ENCODE assay signal across 24 cellular contexts in genomic region chr12:22598141-22598762, GRCh38. TPM values are rescaled to one million over a fixed set of nuclear protein-coding genes. Genes with fewer than 3 reads are reported as not detected.
DNase-seq lines count a peak whose midpoint lies in the region; ATAC-seq, FAIRE-seq and TF ChIP-seq lines count a peak whose summit lies in the region.
"Had no signal": no experiment of that assay in that cellular context is flagged by ENCODE, and none has a peak within 500 bp of the region (broad histone marks: within the 10 kb centered on the region; RNA-seq: fewer than 3 reads in every experiment).

No MANE protein-coding gene starts in this region.

- CTCF ChIA-PET in A549 (lab: Yijun Ruan, JAX): interaction anchor here (0.5 to 1.8 kb wide), 2 partner anchors 54 to 207 kb away, joined by 3 to 5 read pairs; partner anchors contain the start of gene C2CD5

- POLR2A ChIA-PET in A549 (lab: Yijun Ruan, JAX): interaction anchor here (0.8 to 1.2 kb wide), 2 partner anchors 27 to 54 kb away, joined by 3 to 8 read pairs; partner anchors contain the start of genes C2CD5 and ETNK1

- H3K36me3 ChIP-seq in mucosa of descending colon (ENCODE audit: low read depth) (no peaks in the 10 kb centered on the region), sigmoid colon (no peaks in the 10 kb centered on the region)
- H3K36me3 ChIP-seq: BLaER1 treated with 17β-estradiol and CSF1 and Interleukin-3, amounts not matched to agents 10 nM and 100 nM had no signal

- TF ChIP-seq CTCF in A549 (IDR thresholded peaks at IDR 0.05) (no peak), mucosa of descending colon (IDR thresholded peaks at IDR 0.05) (no peak), sigmoid colon (IDR thresholded peaks at IDR 0.05) (no peak)

- DNase-seq in A549 (ENCODE audit: low read depth in 1 of 2, low spot score in 1 of 2) (peak in 1 of 2 experiments; percentile 85), HTR-8/SVneo (ENCODE audit: insufficient read length, low spot score) (no peak), kidney tubule cell (ENCODE audit: low spot score) (peak; percentile 64), mucosa of descending colon (no peak), sigmoid colon (no peak)
- DNase-seq: CD8-positive, alpha-beta T cell; DND-41; H9; NCI-H1105 treated with DMSO at 0.1 percent for 48 hours; NCI-H1694; NCI-H2081 treated with DMSO at 0.1 percent for 48 hours; NCI-H226; NCI-H524; NCI-H82; OCI-M1; RPMI8226; SHP77 treated with DMSO at 0.1 percent for 48 hours; SK-N-SH had no signal

- H3K27ac ChIP-seq in A549: peak overlapping the region; percentile 81 to 85
- no peak overlapping the region for H3K27ac ChIP-seq in sigmoid colon
- H3K27ac ChIP-seq: BLaER1 treated with 17β-estradiol and CSF1 and Interleukin-3, amounts not matched to agents 10 nM and 100 nM had no signal

- TF ChIP-seq EP300 in A549 (IDR thresholded peaks at IDR 0.05) (no peak; a peak in 2 of 5 replicates), sigmoid colon (IDR thresholded peaks at IDR 0.05) (no peak)

- no peaks in the 10 kb centered on the region for H3K27me3 ChIP-seq in sigmoid colon
- H3K27me3 ChIP-seq: BLaER1 treated with 17β-estradiol and CSF1 and Interleukin-3, amounts not matched to agents 10 nM and 100 nM had no signal

- no peak for TF ChIP-seq RAD21 in A549 (conservative IDR thresholded peaks at IDR 0.05 in 1 of 2, IDR thresholded peaks at IDR 0.05 in 1 of 2)

- TF ChIP-seq POLR2A in A549 (IDR thresholded peaks at IDR 0.05; ENCODE audit: low read length) (no peak), sigmoid colon (IDR thresholded peaks at IDR 0.05) (no peak)

- peak overlapping the region; percentile 84 for H3K4me2 ChIP-seq in A549
- H3K4me2 ChIP-seq: BLaER1 treated with 17β-estradiol and CSF1 and Interleukin-3, amounts not matched to agents 10 nM and 100 nM; SK-N-SH had no signal

- FAIRE-seq in A549 (lab: Jason Lieb, UNC) (peak; percentile 93), HTR-8/SVneo (lab: Jason Lieb, UNC) (peak; percentile 69)
- FAIRE-seq: A204.1, D721Med had no signal

- 0% methylated on average over 2 of the region's 2 CpGs for WGBS in A549 (ENCODE audit: missing lambda C conversion rate)
- 2 to 41% methylated on average over 2 of the region's 2 CpGs for WGBS in sigmoid colon, 2 donors

- H3K4me3 ChIP-seq in A549 (peak overlapping the region; percentile 22; the same call in 1 of the 3 replicates), mucosa of descending colon (no peak overlapping the region), sigmoid colon (no peak overlapping the region)
- H3K4me3 ChIP-seq: BLaER1 treated with 17β-estradiol and CSF1 and Interleukin-3, amounts not matched to agents 10 nM and 100 nM had no signal

- H3K9me3 ChIP-seq in A549: no peaks in the 10 kb centered on the region
- no peaks in the 10 kb centered on the region for H3K9me3 ChIP-seq in mucosa of descending colon
- no peaks in the 10 kb centered on the region for H3K9me3 ChIP-seq in sigmoid colon
- H3K9me3 ChIP-seq: BLaER1 treated with 17β-estradiol and CSF1 and Interleukin-3, amounts not matched to agents 10 nM and 100 nM; SK-N-SH had no signal

- H3K4me1 ChIP-seq in A549: peaks cover 54% of the 10 kb centered on the region
- no peaks in the 10 kb centered on the region for H3K4me1 ChIP-seq in mucosa of descending colon (ENCODE audit: low read depth)
- H3K4me1 ChIP-seq in sigmoid colon: no peaks in the 10 kb centered on the region

- intact Hi-C loops in mucosa of descending colon (cut with DNase I, micrococcal nuclease): no loop called here
- intact Hi-C loops in sigmoid colon (cut with DNase I): no loop called here

- ATAC-seq in A549 (peak; percentile 87 to 89), mucosa of descending colon (peak; percentile 87), GM21723 (IDR thresholded peaks at IDR 0.05; ENCODE audit: unreplicated experiment) (no peak), GM21390 (IDR thresholded peaks at IDR 0.05; ENCODE audit: unreplicated experiment) (no peak), GM19328 (IDR thresholded peaks at IDR 0.05; ENCODE audit: unreplicated experiment) (no peak)
- ATAC-seq: CD8-positive, alpha-beta T cell had no signal

TF ChIP-seq in A549, 52 proteins besides CTCF, POLR2A, EP300 and RAD21 (continues in another document):
- TF ChIP-seq ZFP36 (IDR thresholded peaks at IDR 0.05; ENCODE audit: borderline replicate concordance, partially characterized antibody) (no peak), GATA3 (IDR thresholded peaks at IDR 0.05; ENCODE audit: borderline replicate concordance) (peak; percentile 19; the same call in 1 of the 2 replicates), POLR2AphosphoS2 (conservative IDR thresholded peaks at IDR 0.05; ENCODE audit: low read length) (no peak), E2F6 (IDR thresholded peaks at IDR 0.05; ENCODE audit: borderline replicate concordance, low read depth) (no peak), ZSCAN20 (CRISPR knock-in tag; IDR thresholded peaks at IDR 0.05) (no peak), PBX3 (IDR thresholded peaks at IDR 0.05) (no peak), ATOH8 (CRISPR knock-in tag; IDR thresholded peaks at IDR 0.05; ENCODE audit: low read depth) (no peak), FOSL2 (IDR thresholded peaks at IDR 0.05) (no peak), FOSL2 (CRISPR knock-in tag; IDR thresholded peaks at IDR 0.05) (peak; percentile 65; the same call in 1 of the 2 replicates), NR3C1 (IDR thresholded peaks at IDR 0.05) (no peak), HES2 (IDR thresholded peaks at IDR 0.05) (no peak), SMC3 (IDR thresholded peaks at IDR 0.05) (no peak)

RNA-seq across cellular contexts. Expression of gene ETNK1, which starts 26.7 kb away (rescaled TPM):
- polyA plus RNA-seq in A549 (2011; rRNA removed): 52.7 and 58.8 TPM in 2 replicates
- 12.2 and 19.5 TPM in 2 replicates for polyA plus RNA-seq in A549 (2012; cell fraction: cytosol; rRNA removed)
- 18.6 and 32.7 TPM in 2 replicates for polyA plus RNA-seq in A549 (2012; cell fraction: nucleus; rRNA removed)
- 20.3 to 23.1 TPM (median 20.9 TPM) in 3 replicates for polyA plus RNA-seq in A549 (2017; fragmentation: RNase III; extraction: RNeasy Plus Mini Kit Qiagen cat#74134 plus additional on column Dnase treatment)
- polyA minus RNA-seq in A549 (2011; rRNA and poly(A)+ RNA removed): 160 TPM in 2 replicates
- 100 to 1,000 TPM in 2 of 3 donors, 10 to 100 TPM in 1; 81.3 to 166 (median 115) TPM for total RNA-seq in mucosa of descending colon
- total RNA-seq in sigmoid colon: 10 to 100 TPM; 25.7 to 30.0 (median 29.3) TPM
- 10 to 100 TPM; 18.6 to 49.5 (median 28.1) TPM for polyA plus RNA-seq in sigmoid colon

RNA-seq across cellular contexts. Expression of gene C2CD5, which starts 53.9 kb away (rescaled TPM):
- polyA plus RNA-seq in A549 (2011; rRNA removed): 35.2 and 39.7 TPM in 2 replicates
- polyA plus RNA-seq in A549 (2012; cell fraction: cytosol; rRNA removed): 7.6 and 8.6 TPM in 2 replicates
- 7.1 and 9.7 TPM in 2 replicates for polyA plus RNA-seq in A549 (2012; cell fraction: nucleus; rRNA removed)
- 13.6 to 14.3 TPM (median 14.1 TPM) in 3 replicates for polyA plus RNA-seq in A549 (2017; fragmentation: RNase III; extraction: RNeasy Plus Mini Kit Qiagen cat#74134 plus additional on column Dnase treatment)
- 27.0 and 27.6 TPM in 2 replicates for polyA minus RNA-seq in A549 (2011; rRNA and poly(A)+ RNA removed)
- 10 to 100 TPM; 56.3 to 68.6 (median 62.4) TPM for total RNA-seq in mucosa of descending colon
- 10 to 100 TPM; 27.2 to 60.1 (median 47.7) TPM for total RNA-seq in sigmoid colon
- polyA plus RNA-seq in sigmoid colon: 10 to 100 TPM; 21.6 to 40.7 (median 26.4) TPM

Comparison
In these comparisons a context has a peak if more than half of its experiments do, and no peak if none do; other contexts are left out.
1. ATAC-seq: peak in A549 (2 of 2) and mucosa of descending colon (single experiment); none in GM21723 (single experiment), GM21390 (single experiment) and GM19328 (single experiment).
2. H3K27ac ChIP-seq: peak in A549 (2 of 2); none in sigmoid colon (0 of 4).